ENCODE assay signal across 16 cellular contexts in genomic region chr10:129426670-129427069, GRCh38.
"Had no signal": no experiment of that assay in that cellular context is flagged by ENCODE, and none has a peak within 500 bp of the region (broad histone marks: within the 10 kb centered on the region; RNA-seq: fewer than 3 reads in every experiment).

No MANE protein-coding gene starts in this region.

- H3K4me1 ChIP-seq: right atrium auricular region had no signal

- H3K4me2 ChIP-seq: smooth muscle cell had no signal

- H3K4me3 Mint-ChIP-seq: dendritic cell treated with granulocyte-macrophage colony-stimulating factor and Interleukin-4, amounts not matched to agents 40 ng/mL and 50 ng/mL, for 4 days; endodermal cell; immature natural killer cell; natural killer cell; neural crest cell had no signal

- H3K9me3 ChIP-seq: heart right ventricle, mucosa of descending colon, ovary, right atrium auricular region had no signal

- H3K4me3 ChIP-seq: heart right ventricle, mucosa of descending colon, ovary, right atrium auricular region, smooth muscle cell had no signal

- H3K9me3 Mint-ChIP-seq: dendritic cell treated with granulocyte-macrophage colony-stimulating factor and Interleukin-4, amounts not matched to agents 40 ng/mL and 50 ng/mL, for 4 days; endodermal cell; immature natural killer cell; natural killer cell; neural crest cell had no signal

- H3K27ac Mint-ChIP-seq: dendritic cell treated with granulocyte-macrophage colony-stimulating factor and Interleukin-4, amounts not matched to agents 40 ng/mL and 50 ng/mL, for 4 days; endodermal cell; immature natural killer cell; natural killer cell had no signal

- FAIRE-seq: keratinocyte had no signal

- ATAC-seq: mucosa of descending colon, natural killer cell had no signal

- H3K4me1 Mint-ChIP-seq: immature natural killer cell, natural killer cell, neural crest cell had no signal

- H3K36me3 ChIP-seq: heart right ventricle, ovary, right atrium auricular region had no signal

- DNase-seq: endodermal cell; foreskin melanocyte; heart right ventricle; immature natural killer cell; mammary epithelial cell; mucosa of descending colon; natural killer cell; ovary; stimulated activated CD4-positive, alpha-beta T cell treated with anti-CD3 and anti-CD28 coated beads, Interleukin-2, amount 100 ng/mL, for 48 hours; stimulated activated naive CD4-positive, alpha-beta T cell treated with Interleukin-2 at 50 U/mL for 16 hours; trophoblast cell had no signal

- H3K36me3 Mint-ChIP-seq: immature natural killer cell, natural killer cell had no signal

- H3K27ac ChIP-seq: heart right ventricle, ovary, right atrium auricular region had no signal

- H3K27me3 ChIP-seq: heart right ventricle, ovary, right atrium auricular region had no signal
